In genomic region chr1:58997060-58997411, GRCh38 we compare ENCODE assay signal across 2 cellular contexts.
TF ChIP-seq lines count a peak whose summit lies in the region.

No MANE protein-coding gene starts in this region.

TF ChIP-seq in SK-N-SH, 30 proteins besides CTCF, POLR2A, EP300 and RAD21 (continued from another document):
- TF ChIP-seq REST (IDR thresholded peaks at IDR 0.05; ENCODE audit: low read depth, low read length) (no peak), NRF1 (IDR thresholded peaks at IDR 0.05; ENCODE audit: low read depth, low read length) (no peak), RFX5 (IDR thresholded peaks at IDR 0.05; ENCODE audit: low read length) (no peak)

TF ChIP-seq in SK-N-SH treated with all-trans-retinoic acid at 6 μM for 48 hours, 23 proteins besides CTCF, POLR2A, EP300 and RAD21 (continued from another document):
- TF ChIP-seq, protein P1, sequence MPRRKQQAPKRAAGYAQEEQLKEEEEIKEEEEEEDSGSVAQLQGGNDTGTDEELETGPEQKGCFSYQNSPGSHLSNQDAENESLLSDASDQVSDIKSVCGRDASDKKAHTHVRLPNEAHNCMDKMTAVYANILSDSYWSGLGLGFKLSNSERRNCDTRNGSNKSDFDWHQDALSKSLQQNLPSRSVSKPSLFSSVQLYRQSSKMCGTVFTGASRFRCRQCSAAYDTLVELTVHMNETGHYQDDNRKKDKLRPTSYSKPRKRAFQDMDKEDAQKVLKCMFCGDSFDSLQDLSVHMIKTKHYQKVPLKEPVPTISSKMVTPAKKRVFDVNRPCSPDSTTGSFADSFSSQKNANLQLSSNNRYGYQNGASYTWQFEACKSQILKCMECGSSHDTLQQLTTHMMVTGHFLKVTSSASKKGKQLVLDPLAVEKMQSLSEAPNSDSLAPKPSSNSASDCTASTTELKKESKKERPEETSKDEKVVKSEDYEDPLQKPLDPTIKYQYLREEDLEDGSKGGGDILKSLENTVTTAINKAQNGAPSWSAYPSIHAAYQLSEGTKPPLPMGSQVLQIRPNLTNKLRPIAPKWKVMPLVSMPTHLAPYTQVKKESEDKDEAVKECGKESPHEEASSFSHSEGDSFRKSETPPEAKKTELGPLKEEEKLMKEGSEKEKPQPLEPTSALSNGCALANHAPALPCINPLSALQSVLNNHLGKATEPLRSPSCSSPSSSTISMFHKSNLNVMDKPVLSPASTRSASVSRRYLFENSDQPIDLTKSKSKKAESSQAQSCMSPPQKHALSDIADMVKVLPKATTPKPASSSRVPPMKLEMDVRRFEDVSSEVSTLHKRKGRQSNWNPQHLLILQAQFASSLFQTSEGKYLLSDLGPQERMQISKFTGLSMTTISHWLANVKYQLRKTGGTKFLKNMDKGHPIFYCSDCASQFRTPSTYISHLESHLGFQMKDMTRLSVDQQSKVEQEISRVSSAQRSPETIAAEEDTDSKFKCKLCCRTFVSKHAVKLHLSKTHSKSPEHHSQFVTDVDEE (CRISPR knock-in tag; IDR thresholded peaks at IDR 0.05): no peak
- TF ChIP-seq CREB5 (CRISPR knock-in tag; IDR thresholded peaks at IDR 0.05; ENCODE audit: low read depth) (no peak), ZNF8 (CRISPR knock-in tag; IDR thresholded peaks at IDR 0.05) (no peak), RARB (CRISPR knock-in tag; IDR thresholded peaks at IDR 0.05) (no peak), TOX (CRISPR knock-in tag; IDR thresholded peaks at IDR 0.05; ENCODE audit: borderline replicate concordance) (no peak), BACH2 (CRISPR knock-in tag; IDR thresholded peaks at IDR 0.05; ENCODE audit: borderline replicate concordance) (no peak), ARNTL (CRISPR knock-in tag; IDR thresholded peaks at IDR 0.05; ENCODE audit: borderline replicate concordance, low read depth) (no peak), GLIS3 (CRISPR knock-in tag; IDR thresholded peaks at IDR 0.05) (no peak), ZFP3 (CRISPR knock-in tag; IDR thresholded peaks at IDR 0.05) (no peak)
